1 cellular context compared by ENCODE assay signal in the genomic region with DNA sequence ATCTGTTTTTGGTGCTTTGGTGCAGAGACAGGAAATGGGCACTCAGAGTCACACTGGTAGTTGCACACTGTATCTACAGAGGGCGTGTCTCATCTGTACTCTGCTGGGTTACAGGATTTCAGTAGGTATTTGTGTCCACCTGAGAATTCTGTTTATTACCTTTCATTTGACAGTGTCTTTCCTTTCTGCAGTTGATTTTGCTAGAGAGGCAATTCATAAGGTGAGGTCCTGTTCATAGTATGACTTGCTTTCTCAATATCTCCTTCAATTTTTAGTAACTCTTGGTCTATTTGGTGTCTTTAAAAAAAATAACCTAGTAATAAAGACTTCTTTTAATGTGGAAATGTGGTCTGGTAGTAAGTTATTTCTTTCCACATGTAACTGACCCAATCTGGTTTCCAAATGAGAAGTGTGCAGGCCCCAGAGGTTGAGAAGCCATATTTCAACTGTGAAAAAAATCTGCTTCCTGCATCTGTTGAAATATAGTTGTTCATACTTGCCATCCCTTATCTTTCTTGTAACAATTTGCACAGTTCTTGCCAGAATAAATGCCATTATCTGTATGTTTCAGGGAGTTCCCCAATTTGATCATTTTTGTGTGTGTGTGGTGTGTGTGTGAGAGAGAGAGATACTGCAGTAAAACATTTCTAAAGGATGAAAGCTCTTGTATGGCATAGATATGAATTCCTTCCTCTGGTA.
TF ChIP-seq lines count a peak whose summit lies in the region.

No MANE protein-coding gene starts in this region.

TF ChIP-seq in K562, 482 proteins besides CTCF, POLR2A, EP300 and RAD21 (continued from another document and continues in another):
- TF ChIP-seq CEBPZ (IDR thresholded peaks at IDR 0.05; ENCODE audit: borderline replicate concordance, low read depth, low read length): no peak
- no peak for TF ChIP-seq PREB (CRISPR knock-in tag; IDR thresholded peaks at IDR 0.05)
- TF ChIP-seq POLR2AphosphoS2 (IDR thresholded peaks at IDR 0.05; ENCODE audit: low read length): no peak
- no peak for TF ChIP-seq ZNF263 (CRISPR knock-in tag; IDR thresholded peaks at IDR 0.05; ENCODE audit: borderline replicate concordance)
- no peak for TF ChIP-seq FOS (IDR thresholded peaks at IDR 0.05; ENCODE audit: extremely low read depth, insufficient read length)
- TF ChIP-seq XRCC3 (IDR thresholded peaks at IDR 0.05): no peak
- TF ChIP-seq, protein P1, sequence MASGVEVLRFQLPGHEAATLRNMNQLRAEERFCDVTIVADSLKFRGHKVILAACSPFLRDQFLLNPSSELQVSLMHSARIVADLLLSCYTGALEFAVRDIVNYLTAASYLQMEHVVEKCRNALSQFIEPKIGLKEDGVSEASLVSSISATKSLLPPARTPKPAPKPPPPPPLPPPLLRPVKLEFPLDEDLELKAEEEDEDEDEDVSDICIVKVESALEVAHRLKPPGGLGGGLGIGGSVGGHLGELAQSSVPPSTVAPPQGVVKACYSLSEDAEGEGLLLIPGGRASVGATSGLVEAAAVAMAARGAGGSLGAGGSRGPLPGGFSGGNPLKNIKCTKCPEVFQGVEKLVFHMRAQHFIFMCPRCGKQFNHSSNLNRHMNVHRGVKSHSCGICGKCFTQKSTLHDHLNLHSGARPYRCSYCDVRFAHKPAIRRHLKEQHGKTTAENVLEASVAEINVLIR (CRISPR knock-in tag; IDR thresholded peaks at IDR 0.05): no peak
- peak; percentile 24; the same call in 1 of the 2 replicates for TF ChIP-seq RBFOX2 (IDR thresholded peaks at IDR 0.05; ENCODE audit: low read depth, low read length)
- no peak for TF ChIP-seq RERE (CRISPR knock-in tag; IDR thresholded peaks at IDR 0.05; ENCODE audit: borderline replicate concordance)
- TF ChIP-seq HDGF (IDR thresholded peaks at IDR 0.05): no peak
- TF ChIP-seq SIRT6 (IDR thresholded peaks at IDR 0.05; ENCODE audit: low read depth, low read length): no peak
- no peak for TF ChIP-seq HNRNPLL (IDR thresholded peaks at IDR 0.05; ENCODE audit: low read depth, low read length, poor library complexity, severe bottlenecking)
- no peak; the same call in 1 of the 2 replicates for TF ChIP-seq ZNF668 (CRISPR knock-in tag; IDR thresholded peaks at IDR 0.05)
- TF ChIP-seq SMARCC2 (IDR thresholded peaks at IDR 0.05; ENCODE audit: low read depth): peak; percentile 97
- peak; percentile 99 for TF ChIP-seq ARID3A (IDR thresholded peaks at IDR 0.05; ENCODE audit: borderline replicate concordance, low read depth, low read length)
- TF ChIP-seq ZNF41 (CRISPR knock-in tag; conservative IDR thresholded peaks at IDR 0.05): no peak
- TF ChIP-seq ZNF347 (CRISPR knock-in tag; IDR thresholded peaks at IDR 0.05; ENCODE audit: low read depth): no peak
- TF ChIP-seq ZNF134 (CRISPR knock-in tag; conservative IDR thresholded peaks at IDR 0.05): no peak
- TF ChIP-seq GATAD2B (IDR thresholded peaks at IDR 0.05; ENCODE audit: borderline replicate concordance): peak; percentile 81; the same call in 1 of the 2 replicates
- TF ChIP-seq, protein P2, sequence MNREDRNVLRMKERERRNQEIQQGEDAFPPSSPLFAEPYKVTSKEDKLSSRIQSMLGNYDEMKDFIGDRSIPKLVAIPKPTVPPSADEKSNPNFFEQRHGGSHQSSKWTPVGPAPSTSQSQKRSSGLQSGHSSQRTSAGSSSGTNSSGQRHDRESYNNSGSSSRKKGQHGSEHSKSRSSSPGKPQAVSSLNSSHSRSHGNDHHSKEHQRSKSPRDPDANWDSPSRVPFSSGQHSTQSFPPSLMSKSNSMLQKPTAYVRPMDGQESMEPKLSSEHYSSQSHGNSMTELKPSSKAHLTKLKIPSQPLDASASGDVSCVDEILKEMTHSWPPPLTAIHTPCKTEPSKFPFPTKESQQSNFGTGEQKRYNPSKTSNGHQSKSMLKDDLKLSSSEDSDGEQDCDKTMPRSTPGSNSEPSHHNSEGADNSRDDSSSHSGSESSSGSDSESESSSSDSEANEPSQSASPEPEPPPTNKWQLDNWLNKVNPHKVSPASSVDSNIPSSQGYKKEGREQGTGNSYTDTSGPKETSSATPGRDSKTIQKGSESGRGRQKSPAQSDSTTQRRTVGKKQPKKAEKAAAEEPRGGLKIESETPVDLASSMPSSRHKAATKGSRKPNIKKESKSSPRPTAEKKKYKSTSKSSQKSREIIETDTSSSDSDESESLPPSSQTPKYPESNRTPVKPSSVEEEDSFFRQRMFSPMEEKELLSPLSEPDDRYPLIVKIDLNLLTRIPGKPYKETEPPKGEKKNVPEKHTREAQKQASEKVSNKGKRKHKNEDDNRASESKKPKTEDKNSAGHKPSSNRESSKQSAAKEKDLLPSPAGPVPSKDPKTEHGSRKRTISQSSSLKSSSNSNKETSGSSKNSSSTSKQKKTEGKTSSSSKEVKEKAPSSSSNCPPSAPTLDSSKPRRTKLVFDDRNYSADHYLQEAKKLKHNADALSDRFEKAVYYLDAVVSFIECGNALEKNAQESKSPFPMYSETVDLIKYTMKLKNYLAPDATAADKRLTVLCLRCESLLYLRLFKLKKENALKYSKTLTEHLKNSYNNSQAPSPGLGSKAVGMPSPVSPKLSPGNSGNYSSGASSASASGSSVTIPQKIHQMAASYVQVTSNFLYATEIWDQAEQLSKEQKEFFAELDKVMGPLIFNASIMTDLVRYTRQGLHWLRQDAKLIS (CRISPR knock-in tag; IDR thresholded peaks at IDR 0.05): no peak
- peak; percentile 84 for TF ChIP-seq ZNF384 (IDR thresholded peaks at IDR 0.05; ENCODE audit: low read depth, low read length)
- TF ChIP-seq MEF2D (tag; conservative IDR thresholded peaks at IDR 0.05; ENCODE audit: low read depth): peak; percentile 56; the same call in 1 of the 2 replicates
- TF ChIP-seq POLR2H (tag; IDR thresholded peaks at IDR 0.05; ENCODE audit: low read depth): no peak
- TF ChIP-seq, protein P3, sequence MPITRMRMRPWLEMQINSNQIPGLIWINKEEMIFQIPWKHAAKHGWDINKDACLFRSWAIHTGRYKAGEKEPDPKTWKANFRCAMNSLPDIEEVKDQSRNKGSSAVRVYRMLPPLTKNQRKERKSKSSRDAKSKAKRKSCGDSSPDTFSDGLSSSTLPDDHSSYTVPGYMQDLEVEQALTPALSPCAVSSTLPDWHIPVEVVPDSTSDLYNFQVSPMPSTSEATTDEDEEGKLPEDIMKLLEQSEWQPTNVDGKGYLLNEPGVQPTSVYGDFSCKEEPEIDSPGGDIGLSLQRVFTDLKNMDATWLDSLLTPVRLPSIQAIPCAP (CRISPR knock-in tag; IDR thresholded peaks at IDR 0.05; ENCODE audit: borderline replicate concordance): no peak
- TF ChIP-seq, protein P4, sequence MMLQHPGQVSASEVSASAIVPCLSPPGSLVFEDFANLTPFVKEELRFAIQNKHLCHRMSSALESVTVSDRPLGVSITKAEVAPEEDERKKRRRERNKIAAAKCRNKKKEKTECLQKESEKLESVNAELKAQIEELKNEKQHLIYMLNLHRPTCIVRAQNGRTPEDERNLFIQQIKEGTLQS (IDR thresholded peaks at IDR 0.05): no peak
- TF ChIP-seq, protein P4 (CRISPR knock-in tag; conservative IDR thresholded peaks at IDR 0.05): no peak
- TF ChIP-seq ZNF224 (CRISPR knock-in tag; IDR thresholded peaks at IDR 0.05): no peak
- peak; percentile 99 for TF ChIP-seq SMARCA4 (IDR thresholded peaks at IDR 0.05)
- TF ChIP-seq CREM (IDR thresholded peaks at IDR 0.05; ENCODE audit: low read depth): peak; percentile 71
- no peak for TF ChIP-seq ZNF239 (CRISPR knock-in tag; IDR thresholded peaks at IDR 0.05)
- peak; percentile 93 for TF ChIP-seq MYNN (IDR thresholded peaks at IDR 0.05)
- TF ChIP-seq MYNN (CRISPR knock-in tag; IDR thresholded peaks at IDR 0.05): no peak
- TF ChIP-seq, protein P5, sequence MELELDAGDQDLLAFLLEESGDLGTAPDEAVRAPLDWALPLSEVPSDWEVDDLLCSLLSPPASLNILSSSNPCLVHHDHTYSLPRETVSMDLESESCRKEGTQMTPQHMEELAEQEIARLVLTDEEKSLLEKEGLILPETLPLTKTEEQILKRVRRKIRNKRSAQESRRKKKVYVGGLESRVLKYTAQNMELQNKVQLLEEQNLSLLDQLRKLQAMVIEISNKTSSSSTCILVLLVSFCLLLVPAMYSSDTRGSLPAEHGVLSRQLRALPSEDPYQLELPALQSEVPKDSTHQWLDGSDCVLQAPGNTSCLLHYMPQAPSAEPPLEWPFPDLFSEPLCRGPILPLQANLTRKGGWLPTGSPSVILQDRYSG (tag; conservative IDR thresholded peaks at IDR 0.05; ENCODE audit: low read depth): peak; percentile 72
- no peak for TF ChIP-seq MCM7 (IDR thresholded peaks at IDR 0.05)
- no peak for TF ChIP-seq ZNF77 (CRISPR knock-in tag; IDR thresholded peaks at IDR 0.05)
- peak; percentile 35; the same call in 1 of the 2 replicates for TF ChIP-seq ZNF316 (IDR thresholded peaks at IDR 0.05)
- no peak for TF ChIP-seq ZNF444 (CRISPR knock-in tag; IDR thresholded peaks at IDR 0.05)
- peak; percentile 45 for TF ChIP-seq GABPA (tag; conservative IDR thresholded peaks at IDR 0.05; ENCODE audit: low read depth)
